22 cellular contexts compared by ENCODE assay signal in the genomic region with DNA sequence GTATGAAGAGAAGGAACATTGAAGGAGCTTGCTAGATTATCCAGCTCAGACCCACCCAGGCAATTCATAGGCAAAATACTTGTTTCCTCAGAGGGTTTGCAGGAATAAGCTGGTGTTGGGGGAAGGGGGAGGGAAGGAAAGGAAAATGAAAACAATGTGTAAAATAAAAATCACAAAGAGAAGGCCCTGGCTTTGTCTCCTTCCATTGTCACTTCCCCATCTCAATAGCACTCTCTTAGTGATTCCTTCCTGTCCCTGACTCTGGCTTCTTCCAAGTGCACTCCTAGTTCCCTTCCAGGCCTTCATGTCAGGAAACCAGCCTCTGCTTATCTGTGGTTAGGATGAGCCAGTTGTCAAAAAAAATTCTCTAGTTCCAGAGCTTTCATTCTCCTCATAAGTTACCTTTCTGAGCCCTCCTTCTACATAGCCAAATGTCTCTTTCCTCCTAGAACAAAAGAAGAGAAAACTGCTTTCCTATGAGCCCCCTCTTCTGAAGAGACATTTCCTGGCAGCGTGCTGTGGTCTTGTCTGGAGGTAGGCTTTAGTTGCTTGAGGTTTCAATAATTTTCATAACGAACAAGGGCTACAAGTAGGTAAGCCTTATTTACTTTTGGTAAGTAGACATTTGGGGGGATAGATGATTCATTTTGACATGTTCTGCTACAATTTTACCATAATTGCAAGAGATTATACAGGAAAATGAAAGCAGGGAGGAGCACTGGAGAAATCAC. TPM values are rescaled to one million over a fixed set of nuclear protein-coding genes. Genes with fewer than 3 reads are reported as not detected.
DNase-seq lines count a peak whose midpoint lies in the region; ATAC-seq lines count a peak whose summit lies in the region.
"Had no signal": no experiment of that assay in that cellular context is flagged by ENCODE, and none has a peak within 500 bp of the region (broad histone marks: within the 10 kb centered on the region; RNA-seq: fewer than 3 reads in every experiment).

No MANE protein-coding gene starts in this region.

- peak overlapping the region; percentile 69 for H3K27ac Mint-ChIP-seq in activated T-cell treated with anti-CD3 and anti-CD28 coated beads, Interleukin-2, amount 50 U/mL, for 24 hours
- H3K27ac Mint-ChIP-seq in activated naive CD8-positive, alpha-beta T cell treated with anti-CD3 and anti-CD28 coated beads, Interleukin-2, amount 50 U/mL, for 24 hours: no peak overlapping the region
- H3K27ac Mint-ChIP-seq in stimulated activated effector memory CD8-positive, alpha-beta T cell treated with anti-CD3 and anti-CD28 coated beads, Interleukin-12 subunit alpha, Interleukin-12 subunit beta, amount 100 ng/mL, for 72 hours: no peak overlapping the region
- H3K27ac Mint-ChIP-seq: type B pancreatic cell had no signal

- no peak for ATAC-seq in activated T-cell treated with anti-CD3 and anti-CD28 coated beads, Interleukin-2, amount 50 U/mL, for 4 hours
- ATAC-seq in activated naive CD8-positive, alpha-beta T cell treated with anti-CD3 and anti-CD28 coated beads, Interleukin-2, amount 50 U/mL, for 24 hours: no peak
- no peak for ATAC-seq in stimulated activated effector memory CD8-positive, alpha-beta T cell treated with anti-CD3 and anti-CD28 coated beads, Interleukin-12 subunit alpha, Interleukin-12 subunit beta, amount 100 ng/mL, for 72 hours
- no peak for ATAC-seq in HG02973 (IDR thresholded peaks at IDR 0.05; ENCODE audit: unreplicated experiment)
- no peak for ATAC-seq in GM21717 (IDR thresholded peaks at IDR 0.05; ENCODE audit: unreplicated experiment)
- ATAC-seq: left colon, Panc1 had no signal

- no peaks in the 10 kb centered on the region for H3K9me3 Mint-ChIP-seq in activated T-cell treated with anti-CD3 and anti-CD28 coated beads, Interleukin-2, amount 50 U/mL, for 24 hours
- H3K9me3 Mint-ChIP-seq in activated T-cell treated with anti-CD3 and anti-CD28 coated beads, Interleukin-2, amount 50 U/mL, for 4 hours: no peaks in the 10 kb centered on the region
- no peaks in the 10 kb centered on the region for H3K9me3 Mint-ChIP-seq in activated naive CD8-positive, alpha-beta T cell treated with anti-CD3 and anti-CD28 coated beads, Interleukin-2, amount 50 U/mL, for 24 hours
- H3K9me3 Mint-ChIP-seq in stimulated activated effector memory CD8-positive, alpha-beta T cell treated with anti-CD3 and anti-CD28 coated beads, Interleukin-12 subunit alpha, Interleukin-12 subunit beta, amount 100 ng/mL, for 72 hours: no peaks in the 10 kb centered on the region
- H3K9me3 Mint-ChIP-seq: type B pancreatic cell had no signal

- H3K4me1 Mint-ChIP-seq in activated T-cell treated with anti-CD3 and anti-CD28 coated beads, Interleukin-2, amount 50 U/mL, for 24 hours (ENCODE audit: low read depth): peaks cover 48% of the 10 kb centered on the region
- peaks cover 46% of the 10 kb centered on the region for H3K4me1 Mint-ChIP-seq in activated T-cell treated with anti-CD3 and anti-CD28 coated beads, Interleukin-2, amount 50 U/mL, for 4 hours (ENCODE audit: low read depth)
- H3K4me1 Mint-ChIP-seq in activated naive CD8-positive, alpha-beta T cell treated with anti-CD3 and anti-CD28 coated beads, Interleukin-2, amount 50 U/mL, for 24 hours: no peaks in the 10 kb centered on the region
- peaks cover 24% of the 10 kb centered on the region for H3K4me1 Mint-ChIP-seq in stimulated activated effector memory CD8-positive, alpha-beta T cell treated with anti-CD3 and anti-CD28 coated beads, Interleukin-12 subunit alpha, Interleukin-12 subunit beta, amount 100 ng/mL, for 72 hours

- H3K27me3 Mint-ChIP-seq in activated T-cell treated with anti-CD3 and anti-CD28 coated beads, Interleukin-2, amount 50 U/mL, for 24 hours: no peaks in the 10 kb centered on the region
- no peaks in the 10 kb centered on the region for H3K27me3 Mint-ChIP-seq in activated T-cell treated with anti-CD3 and anti-CD28 coated beads, Interleukin-2, amount 50 U/mL, for 4 hours (ENCODE audit: low read depth)
- no peaks in the 10 kb centered on the region for H3K27me3 Mint-ChIP-seq in activated naive CD8-positive, alpha-beta T cell treated with anti-CD3 and anti-CD28 coated beads, Interleukin-2, amount 50 U/mL, for 24 hours
- H3K27me3 Mint-ChIP-seq: type B pancreatic cell had no signal

- DNase-seq in activated T-cell treated with anti-CD3 and anti-CD28 coated beads, Interleukin-2, amount 50 U/mL, for 24 hours: no peak
- DNase-seq in activated T-cell treated with anti-CD3 and anti-CD28 coated beads, Interleukin-2, amount 50 U/mL, for 4 hours: no peak
- DNase-seq in NCI-H226 (peak; percentile 26), COLO668 (lab: John Stamatoyannopoulos, UW; ENCODE audit: unreplicated experiment) (no peak)
- no peak for DNase-seq in activated naive CD8-positive, alpha-beta T cell treated with anti-CD3 and anti-CD28 coated beads, Interleukin-2, amount 50 U/mL, for 24 hours
- DNase-seq in stimulated activated effector memory CD8-positive, alpha-beta T cell treated with anti-CD3 and anti-CD28 coated beads, Interleukin-12 subunit alpha, Interleukin-12 subunit beta, amount 100 ng/mL, for 72 hours (ENCODE audit: low spot score in 2 of 2): no peak
- DNase-seq: ACHN, dorsolateral prefrontal cortex, EL, erythroblast, GOT3, left colon, NCI-H1092, NCI-H69, T-helper 9 cell had no signal

- peak overlapping the region; percentile 16 for H3K4me3 Mint-ChIP-seq in activated T-cell treated with anti-CD3 and anti-CD28 coated beads, Interleukin-2, amount 50 U/mL, for 24 hours
- H3K4me3 Mint-ChIP-seq in activated T-cell treated with anti-CD3 and anti-CD28 coated beads, Interleukin-2, amount 50 U/mL, for 4 hours: no peak overlapping the region
- peak overlapping the region; percentile 3 for H3K4me3 Mint-ChIP-seq in activated naive CD8-positive, alpha-beta T cell treated with anti-CD3 and anti-CD28 coated beads, Interleukin-2, amount 50 U/mL, for 24 hours
- H3K4me3 Mint-ChIP-seq in stimulated activated effector memory CD8-positive, alpha-beta T cell treated with anti-CD3 and anti-CD28 coated beads, Interleukin-12 subunit alpha, Interleukin-12 subunit beta, amount 100 ng/mL, for 72 hours: peak overlapping the region; percentile 39
- H3K4me3 Mint-ChIP-seq: type B pancreatic cell had no signal

- no peaks in the 10 kb centered on the region for H3K36me3 Mint-ChIP-seq in activated T-cell treated with anti-CD3 and anti-CD28 coated beads, Interleukin-2, amount 50 U/mL, for 24 hours (ENCODE audit: low read depth)
- no peaks in the 10 kb centered on the region for H3K36me3 Mint-ChIP-seq in activated T-cell treated with anti-CD3 and anti-CD28 coated beads, Interleukin-2, amount 50 U/mL, for 4 hours (ENCODE audit: insufficient read depth)
- no peaks in the 10 kb centered on the region for H3K36me3 Mint-ChIP-seq in activated naive CD8-positive, alpha-beta T cell treated with anti-CD3 and anti-CD28 coated beads, Interleukin-2, amount 50 U/mL, for 24 hours (ENCODE audit: low read depth)
- H3K36me3 Mint-ChIP-seq in stimulated activated effector memory CD8-positive, alpha-beta T cell treated with anti-CD3 and anti-CD28 coated beads, Interleukin-12 subunit alpha, Interleukin-12 subunit beta, amount 100 ng/mL, for 72 hours: no peaks in the 10 kb centered on the region
- H3K36me3 Mint-ChIP-seq: type B pancreatic cell had no signal

RNA-seq across cellular contexts. Expression of a gene that starts 45.7 kb away (rescaled TPM):
- total RNA-seq in activated T-cell treated with anti-CD3 and anti-CD28 coated beads, Interleukin-2, amount 50 U/mL, for 4 hours: 10 to 100 TPM; 30.3 to 51.8 (median 47.4) TPM
- total RNA-seq: frontal cortex, renal cortical epithelial cell, SJSA1 had no signal
